In the genomic region with DNA sequence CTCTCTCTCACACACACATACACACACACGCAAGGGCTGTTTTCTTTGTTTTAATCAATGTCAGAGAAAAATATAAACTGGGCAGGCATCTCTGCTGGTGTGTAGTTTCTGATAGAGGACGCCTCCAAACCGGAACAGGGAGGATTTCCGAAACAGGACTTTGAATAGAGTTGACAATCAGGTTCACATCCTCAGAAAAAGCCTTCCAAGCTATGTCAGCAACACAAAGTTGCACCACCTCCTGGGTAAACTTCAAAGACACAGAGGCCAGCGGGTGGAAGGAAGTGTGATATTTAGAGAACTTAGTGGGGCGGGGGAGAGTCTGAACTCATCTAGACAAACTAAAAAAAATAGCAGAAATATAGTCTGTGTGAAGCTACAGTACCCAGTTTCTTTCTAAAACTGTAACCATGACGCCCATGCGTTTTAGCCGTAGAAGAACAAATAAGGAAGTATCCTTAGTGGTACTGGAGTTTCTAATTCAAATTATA, we compare ENCODE assay signal across 8 cellular contexts. TPM values are rescaled to one million over a fixed set of nuclear protein-coding genes. Genes with fewer than 3 reads are reported as not detected.
DNase-seq lines count a peak whose midpoint lies in the region; ATAC-seq, FAIRE-seq and TF ChIP-seq lines count a peak whose summit lies in the region.

No MANE protein-coding gene starts in this region.

- intact Hi-C loops in pancreas (cut with DNase I): no loop called here

- H3K27ac ChIP-seq in pancreas: peak overlapping the region in 1 of 4 donors; percentile 51

- no peak for TF ChIP-seq CTCF in pancreas (IDR thresholded peaks at IDR 0.05)

- peaks cover 29% of the 10 kb centered on the region for H3K4me1 Mint-ChIP-seq in activated T-helper 17 cell treated with anti-CD3 and anti-CD28 coated beads, Interleukin-2, amount 50 U/mL, for 72 hours

- no peaks in the 10 kb centered on the region for H3K36me3 ChIP-seq in pancreas

- peak overlapping the region; percentile 96 for H3K4me3 Mint-ChIP-seq in activated T-helper 17 cell treated with anti-CD3 and anti-CD28 coated beads, Interleukin-2, amount 50 U/mL, for 72 hours

- peak overlapping the region in 1 of 4 donors; percentile 50 for H3K4me3 ChIP-seq in pancreas

- DNase-seq in NOMO-1 treated with DMSO at 0.1 percent for 48 hours (lab: John Stamatoyannopoulos, UW; ENCODE audit: unreplicated experiment) (peak; percentile 91), globus pallidus (ENCODE audit: low spot score) (peak; percentile 58), pancreas (peak in 1 of 6 donors; percentile 41), NCI-H187 treated with DMSO at 0.1 percent for 48 hours (lab: John Stamatoyannopoulos, UW) (no peak), NCI-H1930 (lab: John Stamatoyannopoulos, UW) (no peak)

- H3K27me3 Mint-ChIP-seq in activated T-helper 17 cell treated with anti-CD3 and anti-CD28 coated beads, Interleukin-2, amount 50 U/mL, for 72 hours: no peaks in the 10 kb centered on the region

- H3K4me1 ChIP-seq in pancreas: no peaks in the 10 kb centered on the region

- H3K36me3 Mint-ChIP-seq in activated T-helper 17 cell treated with anti-CD3 and anti-CD28 coated beads, Interleukin-2, amount 50 U/mL, for 72 hours (ENCODE audit: low read depth): peaks cover 73% of the 10 kb centered on the region

- ATAC-seq in GM21529 (IDR thresholded peaks at IDR 0.05; ENCODE audit: unreplicated experiment) (peak; percentile 10), pancreas (peak in 3 of 4 donors; percentile 34 to 59 (median 52)), GM18873 (IDR thresholded peaks at IDR 0.05; ENCODE audit: low FRiP score, unreplicated experiment) (no peak)
- ATAC-seq in activated T-helper 17 cell treated with anti-CD3 and anti-CD28 coated beads, Interleukin-2, amount 50 U/mL, for 72 hours (replicated peaks): peak; percentile 8

- 2% methylated on average over 9 of the region's 9 CpGs for whole genome bisulfite sequencing in pancreas, 2 donors

- FAIRE-seq in pancreas (lab: Jason Lieb, UNC): no peak

- no peaks in the 10 kb centered on the region for H3K9me3 Mint-ChIP-seq in activated T-helper 17 cell treated with anti-CD3 and anti-CD28 coated beads, Interleukin-2, amount 50 U/mL, for 72 hours

- H3K27me3 ChIP-seq in pancreas: peaks cover 0 to 8% (median 0%) of the 10 kb centered on the region in 4 donors

- peak overlapping the region; percentile 96 for H3K27ac Mint-ChIP-seq in activated T-helper 17 cell treated with anti-CD3 and anti-CD28 coated beads, Interleukin-2, amount 50 U/mL, for 72 hours

- no peaks in the 10 kb centered on the region for H3K9me3 ChIP-seq in pancreas

RNA-seq across cellular contexts. Expression of a gene that starts 1.2 kb away (rescaled TPM):
- 10 to 100 TPM; 42.8 to 73.7 TPM for total RNA-seq in activated T-helper 17 cell treated with anti-CD3 and anti-CD28 coated beads, Interleukin-2, amount 50 U/mL, for 72 hours
- 1 to 10 TPM in 3 of 6 donors, under 1 TPM in 3; 0.51 to 5.7 (median 1.3) TPM for total RNA-seq in pancreas
- under 1 TPM; 0.34 to 0.80 TPM for polyA plus RNA-seq in pancreas

Comparison
In these comparisons a context has a peak if more than half of its experiments do, and no peak if none do; other contexts are left out.
1. DNase-seq: peak in NOMO-1 treated with DMSO at 0.1 percent for 48 hours (single experiment) and globus pallidus (single experiment); none in NCI-H187 treated with DMSO at 0.1 percent for 48 hours (single experiment) and NCI-H1930 (0 of 2).
2. RNA of a gene that starts 1.2 kb away (total RNA-seq): 42.8 to 73.7 TPM in activated T-helper 17 cell treated with anti-CD3 and anti-CD28 coated beads, Interleukin-2, amount 50 U/mL, for 72 hours; 0.51 to 5.7 TPM in pancreas; every median in the first group is over 4 times any median in the second.